15 cellular contexts compared by ENCODE assay signal in the genomic region with DNA sequence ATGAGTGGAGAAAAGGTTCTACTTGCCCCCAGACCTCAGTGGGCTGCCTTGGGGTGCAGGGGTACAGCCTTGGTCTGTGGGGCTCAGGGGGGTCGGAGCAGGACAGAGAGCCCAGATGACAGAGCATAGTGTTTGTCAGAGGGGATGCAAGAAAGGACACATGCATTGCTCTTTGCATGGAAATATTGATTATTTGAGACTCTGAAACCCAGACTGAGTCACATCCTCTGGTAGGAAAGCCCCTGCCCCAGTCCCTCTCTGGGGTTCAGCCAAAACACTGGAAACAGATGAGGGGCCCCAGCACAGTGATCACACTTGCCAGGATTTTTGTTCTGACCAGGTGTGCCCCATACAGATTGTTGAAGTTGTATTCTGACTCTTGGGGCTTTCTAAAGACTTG.
A peak's percentile ranks its signal among the peaks of the same experiment; 100 is the strongest.
DNase-seq lines count a peak whose midpoint lies in the region; ATAC-seq and TF ChIP-seq lines count a peak whose summit lies in the region.
"Had no signal": no experiment of that assay in that cellular context is flagged by ENCODE, and none has a peak within 500 bp of the region (broad histone marks: within the 10 kb centered on the region; RNA-seq: fewer than 3 reads in every experiment).

No MANE protein-coding gene starts in this region.

- H3K36me3 Mint-ChIP-seq in activated T-cell treated with anti-CD3 and anti-CD28 coated beads, Interleukin-2, amount 50 U/mL, for 4 hours (ENCODE audit: insufficient read depth) = no peaks in the 10 kb centered on the region
- no peaks in the 10 kb centered on the region for H3K36me3 Mint-ChIP-seq in stimulated activated naive CD8-positive, alpha-beta T cell treated with anti-CD3 and anti-CD28 coated beads, Interleukin-15, Interleukin-2, amounts not matched to agents 100 ng/mL and 50 ng/mL, for 24 hours (ENCODE audit: low read depth)

- H3K27me3 ChIP-seq in aorta (ENCODE audit: control insufficient read depth in 1 of 2, insufficient read depth in 2 of 2, low read length in 1 of 2) = no peaks in the 10 kb centered on the region
- no peaks in the 10 kb centered on the region for H3K27me3 ChIP-seq in brain microvascular endothelial cell (replicated peaks)
- H3K27me3 ChIP-seq: SJCRH30 had no signal

- in situ Hi-C loops in brain microvascular endothelial cell (cut with HindIII; ENCODE audit: low pct_ligation_motif_present, low sequenced_read_pairs) = no loop called here

- H3K27ac Mint-ChIP-seq in stimulated activated naive CD8-positive, alpha-beta T cell treated with anti-CD3 and anti-CD28 coated beads, Interleukin-15, Interleukin-2, amounts not matched to agents 100 ng/mL and 50 ng/mL, for 24 hours = peak overlapping the region; percentile 99

- H3K4me1 ChIP-seq in aorta (ENCODE audit: control insufficient read depth in 1 of 2, insufficient read depth in 2 of 2, low read length in 2 of 2) = no peaks in the 10 kb centered on the region
- H3K4me1 ChIP-seq: SJCRH30 had no signal

- no peaks in the 10 kb centered on the region for H3K9me3 Mint-ChIP-seq in activated T-cell treated with anti-CD3 and anti-CD28 coated beads, Interleukin-2, amount 50 U/mL, for 4 hours
- no peaks in the 10 kb centered on the region for H3K9me3 Mint-ChIP-seq in stimulated activated naive CD8-positive, alpha-beta T cell treated with anti-CD3 and anti-CD28 coated beads, Interleukin-15, Interleukin-2, amounts not matched to agents 100 ng/mL and 50 ng/mL, for 24 hours

- peak overlapping the region; percentile 56 for H3K4me3 Mint-ChIP-seq in activated T-cell treated with anti-CD3 and anti-CD28 coated beads, Interleukin-2, amount 50 U/mL, for 4 hours
- peak overlapping the region; percentile 57 for H3K4me3 Mint-ChIP-seq in stimulated activated naive CD8-positive, alpha-beta T cell treated with anti-CD3 and anti-CD28 coated beads, Interleukin-15, Interleukin-2, amounts not matched to agents 100 ng/mL and 50 ng/mL, for 24 hours

- 59 to 73% methylated on average over 1 of the region's 1 CpG for WGBS in aorta, 2 donors

- H3K4me1 Mint-ChIP-seq in activated T-cell treated with anti-CD3 and anti-CD28 coated beads, Interleukin-2, amount 50 U/mL, for 4 hours (ENCODE audit: low read depth) = peaks cover 91% of the 10 kb centered on the region
- H3K4me1 Mint-ChIP-seq in stimulated activated naive CD8-positive, alpha-beta T cell treated with anti-CD3 and anti-CD28 coated beads, Interleukin-15, Interleukin-2, amounts not matched to agents 100 ng/mL and 50 ng/mL, for 24 hours (ENCODE audit: low read depth) = peaks cover 99% of the 10 kb centered on the region

- intact Hi-C loops in aorta (cut with DNase I) = no loop called here

- no peaks in the 10 kb centered on the region for H3K27me3 Mint-ChIP-seq in activated T-cell treated with anti-CD3 and anti-CD28 coated beads, Interleukin-2, amount 50 U/mL, for 4 hours (ENCODE audit: low read depth)
- no peaks in the 10 kb centered on the region for H3K27me3 Mint-ChIP-seq in stimulated activated naive CD8-positive, alpha-beta T cell treated with anti-CD3 and anti-CD28 coated beads, Interleukin-15, Interleukin-2, amounts not matched to agents 100 ng/mL and 50 ng/mL, for 24 hours

- peak; percentile 74 for ATAC-seq in activated T-cell treated with anti-CD3 and anti-CD28 coated beads, Interleukin-2, amount 50 U/mL, for 4 hours
- ATAC-seq in aorta (ENCODE audit: low FRiP score) = no peak

- TF ChIP-seq CTCF in brain microvascular endothelial cell (IDR thresholded peaks at IDR 0.05; ENCODE audit: low read depth, low read length, missing control alignments) = no peak

- peak; percentile 87 for DNase-seq in activated effector memory CD4-positive, alpha-beta T cell treated with anti-CD3 and anti-CD28 coated beads, Interleukin-2, amount 50 U/mL, for 16 hours
- DNase-seq in activated effector memory CD4-positive, alpha-beta T cell treated with Interleukin-2 at 50 U/mL for 16 hours = no peak
- DNase-seq in activated T-cell treated with anti-CD3 and anti-CD28 coated beads, Interleukin-2, amount 50 U/mL, for 4 hours = peak; percentile 65
- DNase-seq in stimulated activated CD4-positive, alpha-beta T cell treated with anti-CD3 and anti-CD28 coated beads, Interleukin-12 subunit alpha, Interleukin-12 subunit beta, amount 100 ng/mL, for 48 hours (ENCODE audit: low read depth in 2 of 3, low spot score in 1 of 3) = peak; percentile 66 to 75 (median 70)
- DNase-seq in aorta (no peak), brain microvascular endothelial cell (no peak), NCI-H226 (no peak)
- DNase-seq: 8988T, amniotic stem cell, Calu3, dermis blood vessel endothelial cell, Kasumi-1, NCI-H2029 treated with DMSO at 0.1 percent for 48 hours, SJCRH30 had no signal

- no peaks in the 10 kb centered on the region for H3K36me3 ChIP-seq in aorta (ENCODE audit: control insufficient read depth in 1 of 2, insufficient read depth in 2 of 2, low read length in 1 of 2)
- H3K36me3 ChIP-seq in brain microvascular endothelial cell (replicated peaks) = no peaks in the 10 kb centered on the region
- H3K36me3 ChIP-seq: SJCRH30 had no signal

- H3K4me3 ChIP-seq in aorta (ENCODE audit: low read length in 2 of 2) = no peak overlapping the region
- no peak overlapping the region for H3K4me3 ChIP-seq in brain microvascular endothelial cell (ENCODE audit: low read depth, low read length)
- H3K4me3 ChIP-seq: SJCRH30 had no signal

- no peaks in the 10 kb centered on the region for H3K9me3 ChIP-seq in aorta (ENCODE audit: control insufficient read depth, low read length)
- H3K9me3 ChIP-seq: SJCRH30 had no signal

- H3K27ac ChIP-seq in aorta (ENCODE audit: low read depth in 1 of 2, low read length in 2 of 2) (no peak overlapping the region), brain microvascular endothelial cell (no peak overlapping the region)
- H3K27ac ChIP-seq: SJCRH30 had no signal

Comparison
In these comparisons a context has a peak if more than half of its experiments do, and no peak if none do; other contexts are left out.
1. DNase-seq: peak in activated effector memory CD4-positive, alpha-beta T cell treated with anti-CD3 and anti-CD28 coated beads, Interleukin-2, amount 50 U/mL, for 16 hours (single experiment), activated T-cell treated with anti-CD3 and anti-CD28 coated beads, Interleukin-2, amount 50 U/mL, for 4 hours (single experiment) and stimulated activated CD4-positive, alpha-beta T cell treated with anti-CD3 and anti-CD28 coated beads, Interleukin-12 subunit alpha, Interleukin-12 subunit beta, amount 100 ng/mL, for 48 hours (3 of 3); none in activated effector memory CD4-positive, alpha-beta T cell treated with Interleukin-2 at 50 U/mL for 16 hours (single experiment), aorta (0 of 2), brain microvascular endothelial cell (single experiment) and NCI-H226 (single experiment).